In the genomic region with DNA sequence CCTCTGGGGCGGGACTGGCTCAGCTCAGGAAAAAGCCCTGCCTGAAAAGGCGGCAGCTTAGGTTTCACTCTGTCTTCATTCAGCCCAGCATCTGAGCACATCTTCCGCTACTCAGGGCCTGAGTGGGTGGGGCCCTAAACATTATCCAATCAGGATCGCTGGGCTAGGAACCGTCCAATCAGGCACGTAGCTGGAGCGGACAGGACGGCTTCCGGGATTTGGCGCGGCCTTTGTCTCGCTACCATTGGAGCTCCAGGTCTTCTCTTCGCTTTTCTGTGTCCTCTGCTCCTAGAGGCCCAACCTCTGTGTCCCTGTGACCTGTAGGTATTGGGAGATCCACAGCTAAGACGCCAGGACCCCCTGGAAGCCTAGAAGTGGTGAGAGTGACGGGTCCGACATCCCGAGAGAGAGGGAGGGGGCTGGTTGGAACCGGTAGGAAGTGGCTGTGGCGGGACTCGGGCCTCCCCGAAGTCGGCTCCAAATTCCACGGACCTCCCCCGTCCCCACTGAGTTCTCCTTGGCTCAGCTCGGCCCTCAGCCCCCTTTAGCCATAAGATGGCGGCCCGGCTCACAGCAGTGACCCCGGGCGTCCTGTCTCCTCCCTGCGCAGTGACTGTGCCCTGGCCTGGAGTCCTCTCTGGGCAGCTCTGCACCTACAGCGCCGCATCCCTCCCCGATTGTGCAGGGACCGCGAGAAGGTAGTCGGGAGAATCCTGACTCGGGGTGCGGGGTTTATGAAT, we compare ENCODE assay signal across 8 cellular contexts.
A peak's percentile ranks its signal among the peaks of the same experiment; 100 is the strongest.
DNase-seq lines count a peak whose midpoint lies in the region; ATAC-seq and TF ChIP-seq lines count a peak whose summit lies in the region.

No MANE protein-coding gene starts in this region.

- no peaks in the 10 kb centered on the region for H3K4me1 ChIP-seq in colonic mucosa
- no peaks in the 10 kb centered on the region for H3K4me1 ChIP-seq in upper lobe of left lung

- DNase-seq in DMS53 treated with DMSO at 0.1 percent for 48 hours (lab: John Stamatoyannopoulos, UW; ENCODE audit: unreplicated experiment) (peak; percentile 98), NCI-H748 treated with DMSO at 0.1 percent for 48 hours (lab: John Stamatoyannopoulos, UW) (peak; percentile 50), colonic mucosa (peak; percentile 33), midbrain (lab: John Stamatoyannopoulos, UW) (peak; percentile 42), upper lobe of left lung (peak; percentile 38 to 40), GM19240 (ENCODE audit: insufficient read length, low spot score) (no peak), progenitor cell of endocrine pancreas (ENCODE audit: low spot score, unreplicated experiment) (no peak), NCI-H82 (lab: John Stamatoyannopoulos, UW) (no peak)

- H3K27me3 Mint-ChIP-seq in progenitor cell of endocrine pancreas = no peaks in the 10 kb centered on the region

- TF ChIP-seq CTCF in colonic mucosa (IDR thresholded peaks at IDR 0.05) = no peak
- no peak for TF ChIP-seq CTCF in upper lobe of left lung (IDR thresholded peaks at IDR 0.05)
- no peak for TF ChIP-seq CTCF in progenitor cell of endocrine pancreas (IDR thresholded peaks at IDR 0.05; ENCODE audit: unreplicated experiment)

- H3K27ac Mint-ChIP-seq in progenitor cell of endocrine pancreas = no peak overlapping the region

- no peak overlapping the region for H3K9ac ChIP-seq in colonic mucosa (ENCODE audit: low read depth in 2 of 2, low read length in 2 of 2)

- peak; percentile 78 to 97 for ATAC-seq in upper lobe of left lung (ENCODE audit: low FRiP score in 2 of 2)

- H3K9me3 ChIP-seq in colonic mucosa (no peaks in the 10 kb centered on the region), upper lobe of left lung (peaks cover 0 to 18% (median 13%) of the 10 kb centered on the region in 4 donors)

- H3K4me3 ChIP-seq in colonic mucosa (no peak overlapping the region), upper lobe of left lung (peak overlapping the region in 3 of 4 donors; percentile 43 to 46 (median 44))

- peaks cover 3% of the 10 kb centered on the region for H3K36me3 Mint-ChIP-seq in progenitor cell of endocrine pancreas (ENCODE audit: insufficient read depth)

- no peaks in the 10 kb centered on the region for H3K36me3 ChIP-seq in colonic mucosa
- H3K36me3 ChIP-seq in upper lobe of left lung = no peaks in the 10 kb centered on the region

- no peaks in the 10 kb centered on the region for H3K4me1 Mint-ChIP-seq in progenitor cell of endocrine pancreas (ENCODE audit: low read depth)

- TF ChIP-seq EP300 in upper lobe of left lung (IDR thresholded peaks at IDR 0.05) = no peak

- WGBS in upper lobe of left lung, 2 donors = 29 to 47% methylated on average over 33 to 38 of the region's 38 CpGs

- no peak for TF ChIP-seq POLR2A in upper lobe of left lung (IDR thresholded peaks at IDR 0.05)

- H3K4me3 Mint-ChIP-seq in progenitor cell of endocrine pancreas (ENCODE audit: low read depth) = no peak overlapping the region

- H3K9me3 Mint-ChIP-seq in progenitor cell of endocrine pancreas (ENCODE audit: low read depth) = peaks cover 34% of the 10 kb centered on the region

- intact Hi-C loops in colonic mucosa (cut with DNase I) = no loop called here

- H3K27me3 ChIP-seq in colonic mucosa (no peaks in the 10 kb centered on the region), upper lobe of left lung (no peaks in the 10 kb centered on the region)

- no peak overlapping the region for H3K27ac ChIP-seq in colonic mucosa
- H3K27ac ChIP-seq in upper lobe of left lung = peak overlapping the region in 1 of 4 donors; percentile 3

Comparison
In these comparisons a context has a peak if more than half of its experiments do, and no peak if none do; other contexts are left out.
1. DNase-seq: peak in DMS53 treated with DMSO at 0.1 percent for 48 hours (single experiment), NCI-H748 treated with DMSO at 0.1 percent for 48 hours (single experiment), colonic mucosa (single experiment), midbrain (single experiment) and upper lobe of left lung (2 of 2); none in GM19240 (single experiment), progenitor cell of endocrine pancreas (single experiment) and NCI-H82 (single experiment).